In genomic region chr12:113119980-113120669, GRCh38 we compare ENCODE assay signal across 1 cellular context.
TF ChIP-seq lines count a peak whose summit lies in the region.

No MANE protein-coding gene starts in this region.

TF ChIP-seq in K562, 482 proteins besides CTCF, POLR2A, EP300 and RAD21:
- TF ChIP-seq CLOCK (CRISPR knock-in tag; IDR thresholded peaks at IDR 0.05; ENCODE audit: borderline replicate concordance): no peak
- TF ChIP-seq E2F5 (CRISPR knock-in tag; IDR thresholded peaks at IDR 0.05): no peak
- TF ChIP-seq ZNF584 (CRISPR knock-in tag; IDR thresholded peaks at IDR 0.05; ENCODE audit: low read depth): no peak
- no peak for TF ChIP-seq ETS2 (tag; IDR thresholded peaks at IDR 0.05; ENCODE audit: borderline replicate concordance, poor library complexity, severe bottlenecking)
- TF ChIP-seq RFX1 (IDR thresholded peaks at IDR 0.05): peak; percentile 91
- TF ChIP-seq CSDE1 (IDR thresholded peaks at IDR 0.05): 0 out of 4 replicates have a peak, but pooled peaks of 1 of the 2 experiments have one; percentile 35
- TF ChIP-seq BCL6 (CRISPR knock-in tag; IDR thresholded peaks at IDR 0.05): no peak
- peak; percentile 77 for TF ChIP-seq BCOR (IDR thresholded peaks at IDR 0.05)
- no peak for TF ChIP-seq SIX5 (IDR thresholded peaks at IDR 0.05; ENCODE audit: borderline replicate concordance in 1 of 2, insufficient read depth in 1 of 2, low read depth in 1 of 2, low read length in 2 of 2)
- peak; percentile 95 for TF ChIP-seq MYNN (IDR thresholded peaks at IDR 0.05)
- 0 out of 2 replicates have a peak, but pooled peaks have one; percentile 22 for TF ChIP-seq MYNN (CRISPR knock-in tag; IDR thresholded peaks at IDR 0.05)
- no peak for TF ChIP-seq TOE1 (IDR thresholded peaks at IDR 0.05; ENCODE audit: borderline replicate concordance)
- no peak for TF ChIP-seq TOE1 (CRISPR knock-in tag; IDR thresholded peaks at IDR 0.05; ENCODE audit: borderline replicate concordance, low read depth)
- TF ChIP-seq ZNF12 (CRISPR knock-in tag; IDR thresholded peaks at IDR 0.05): no peak
- TF ChIP-seq KDM1A (IDR thresholded peaks at IDR 0.05): peak in 1 of 2 experiments; percentile 34; a peak in 1 of 4 replicates
- TF ChIP-seq SMARCA5 (IDR thresholded peaks at IDR 0.05): peak; percentile 63; the same call in 1 of the 2 replicates
- peak; percentile 61 for TF ChIP-seq RBM25 (IDR thresholded peaks at IDR 0.05; ENCODE audit: low read depth, low read length, severe bottlenecking)
- no peak for TF ChIP-seq MCM2 (IDR thresholded peaks at IDR 0.05; ENCODE audit: low read depth)
- TF ChIP-seq ZFP36 (IDR thresholded peaks at IDR 0.05; ENCODE audit: low read depth, low read length, partially characterized antibody): peak; percentile 74
- TF ChIP-seq MTA1 (IDR thresholded peaks at IDR 0.05; ENCODE audit: borderline replicate concordance): no peak
- TF ChIP-seq BRD9 (IDR thresholded peaks at IDR 0.05; ENCODE audit: low read depth, partially characterized antibody): peak; percentile 53
- no peak for TF ChIP-seq WHSC1 (IDR thresholded peaks at IDR 0.05; ENCODE audit: low read length)
